8 cellular contexts compared by ENCODE assay signal in the genomic region with DNA sequence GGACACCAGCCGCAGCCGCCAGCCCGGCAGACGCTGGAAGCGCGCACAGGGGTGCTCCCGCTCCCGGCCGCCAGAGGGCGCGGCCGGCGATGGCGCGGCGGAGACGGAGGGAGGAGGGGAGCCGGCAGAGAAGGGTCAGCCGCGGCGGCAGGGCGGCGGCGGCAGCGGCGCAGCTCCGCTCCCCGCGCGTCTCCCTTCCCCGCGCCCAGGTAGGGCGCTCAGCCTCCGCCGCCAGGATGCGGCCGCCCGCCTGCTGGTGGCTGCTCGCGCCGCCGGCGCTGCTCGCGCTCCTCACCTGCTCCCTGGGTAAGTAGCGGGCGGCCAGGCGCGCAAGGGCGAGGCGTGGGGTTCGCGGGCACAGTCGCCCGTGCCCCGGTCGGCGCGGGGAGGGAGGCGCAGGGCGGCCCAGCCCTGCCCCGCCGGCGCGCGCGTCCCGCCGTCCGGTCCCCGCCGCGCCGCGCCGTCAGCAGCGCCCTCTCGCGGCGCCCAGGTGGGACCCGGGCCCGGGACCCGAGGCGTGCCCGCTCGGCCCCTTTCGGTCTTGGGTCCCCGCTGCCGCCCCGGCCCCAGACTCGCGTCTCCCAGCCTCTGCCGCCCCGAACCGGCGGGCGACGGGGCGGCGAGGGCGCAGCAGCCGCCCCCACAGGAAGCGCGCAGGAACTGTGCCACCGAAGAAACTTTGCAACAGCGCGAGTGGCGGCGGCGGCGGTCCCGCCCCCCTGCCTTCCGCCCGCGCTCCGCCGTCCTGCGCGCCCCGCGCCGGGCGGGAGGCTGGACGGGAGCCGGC. TPM values are rescaled to one million over a fixed set of nuclear protein-coding genes. Genes with fewer than 3 reads are reported as not detected.
DNase-seq lines count a peak whose midpoint lies in the region; ATAC-seq and TF ChIP-seq lines count a peak whose summit lies in the region.

A gene (plus strand): TSS at position 127 of the 787 bp plus-strand sequence. CDS start 110 bp downstream, at position 237.

- H3K4me3 ChIP-seq in GM23248 (peak within 1 kb of the TSS; percentile 86), SK-N-MC (peak within 1 kb of the TSS; percentile 88)

- peak within 1 kb of the TSS; percentile 92 for H3K4me2 ChIP-seq in GM23248 (ENCODE audit: unreplicated experiment)

- no peaks in the 10 kb centered on the region for H3K36me3 ChIP-seq in GM23248 (ENCODE audit: low read depth)
- H3K36me3 ChIP-seq in SK-N-MC (ENCODE audit: insufficient read depth, low read length), result no peaks in the 10 kb centered on the region

- H3K4me3 Mint-ChIP-seq in activated naive CD4-positive, alpha-beta T cell treated with anti-CD3 and anti-CD28 coated beads, Interleukin-2, amount 50 U/mL, for 24 hours, result peak within 1 kb of the TSS; percentile 85

- H3K4me1 Mint-ChIP-seq in activated naive CD4-positive, alpha-beta T cell treated with anti-CD3 and anti-CD28 coated beads, Interleukin-2, amount 50 U/mL, for 24 hours, result peaks cover 25% of the 10 kb centered on the region

- ATAC-seq in omental fat pad (ENCODE audit: low FRiP score), result peak; percentile 91

- peak within 1 kb of the TSS; percentile 73 for H3K27ac ChIP-seq in GM23248
- peak within 1 kb of the TSS; percentile 66; the same call in 1 of the 2 replicates for H3K27ac ChIP-seq in SK-N-MC
- peak within 1 kb of the TSS; percentile 56 for H3K27ac ChIP-seq in temporal lobe (ENCODE audit: low read depth, low read length)

- in situ Hi-C loops in GM23248 (cut with MboI), result no loop called here

- H3K27ac Mint-ChIP-seq in activated naive CD4-positive, alpha-beta T cell treated with anti-CD3 and anti-CD28 coated beads, Interleukin-2, amount 50 U/mL, for 24 hours, result peak within 1 kb of the TSS; percentile 91

- DNase-seq in ELR (ENCODE audit: low read depth) (peak; percentile 81), GM23248 (peak; percentile 89), Kasumi-1 (lab: John Stamatoyannopoulos, UW) (peak; percentile 8 to 12), SK-N-MC (ENCODE audit: low read depth, low spot score) (no peak), glomerular endothelial cell (ENCODE audit: extremely low read depth, low read depth, low spot score) (no peak), omental fat pad (ENCODE audit: low spot score) (no peak)

- peaks cover 28% of the 10 kb centered on the region for H3K79me2 ChIP-seq in GM23248 (ENCODE audit: insufficient read depth)

- H3K9me2 ChIP-seq in GM23248 (ENCODE audit: insufficient read depth), result no peaks in the 10 kb centered on the region

- H3K9ac ChIP-seq in GM23248, result peak within 1 kb of the TSS; percentile 90
- H3K9ac ChIP-seq in SK-N-MC (ENCODE audit: insufficient read length), result peak within 1 kb of the TSS; percentile 78

- no peaks in the 10 kb centered on the region for H4K20me1 ChIP-seq in GM23248 (ENCODE audit: insufficient read depth)

- no peaks in the 10 kb centered on the region for H3K27me3 Mint-ChIP-seq in activated naive CD4-positive, alpha-beta T cell treated with anti-CD3 and anti-CD28 coated beads, Interleukin-2, amount 50 U/mL, for 24 hours

- peaks cover 1% of the 10 kb centered on the region for H3K36me3 Mint-ChIP-seq in activated naive CD4-positive, alpha-beta T cell treated with anti-CD3 and anti-CD28 coated beads, Interleukin-2, amount 50 U/mL, for 24 hours

- H3K9me3 ChIP-seq in GM23248 (ENCODE audit: low read depth) (no peaks in the 10 kb centered on the region), SK-N-MC (ENCODE audit: low read depth, low read length) (no peaks in the 10 kb centered on the region)

- peak within 1 kb of the TSS; percentile 81 for H2AFZ ChIP-seq in GM23248

- H3K27me3 ChIP-seq in GM23248 (replicated peaks; ENCODE audit: insufficient read depth), result no peaks in the 10 kb centered on the region

- 1% methylated on average over 52 to 103 of the region's 125 CpGs for WGBS in GM23248 (ENCODE audit: low coverage in 1 of 2, low lambda C conversion rate in 2 of 2, missing lambda C conversion rate in 2 of 2), 2 experiments

- H3K4me1 ChIP-seq in GM23248 (ENCODE audit: insufficient read depth), result peaks cover 48% of the 10 kb centered on the region

- no peaks in the 10 kb centered on the region for H3K9me3 Mint-ChIP-seq in activated naive CD4-positive, alpha-beta T cell treated with anti-CD3 and anti-CD28 coated beads, Interleukin-2, amount 50 U/mL, for 24 hours

- TF ChIP-seq CTCF in omental fat pad (IDR thresholded peaks at IDR 0.05), result peak in 2 of 3 donors; percentile 73 to 93

- peaks cover 24% of the 10 kb centered on the region for H3F3A ChIP-seq in GM23248 (ENCODE audit: insufficient read depth)

RNA-seq across cellular contexts. Expression of the gene that starts here (rescaled TPM):
- total RNA-seq in GM23248 (2014; rRNA removed; shearing (Covaris generic)), result 18.3 and 20.2 TPM in 2 replicates
- 14.9 and 16.1 TPM in 2 replicates for polyA plus RNA-seq in GM23248 (2016; fragmentation: Nextera tagmentation; extraction: Ambion mirVana)
- total RNA-seq in glomerular endothelial cell, result 11.5 and 13.9 TPM in 2 replicates
- total RNA-seq in omental fat pad, result 10 to 100 TPM in 1 of 4 donors, 1 to 10 TPM in 3; 5.4 to 16.4 (median 6.6) TPM
- 9.6 TPM for total RNA-seq in temporal lobe

Comparison
In these comparisons a context has a peak if more than half of its experiments do, and no peak if none do; other contexts are left out.
1. DNase-seq: peak in ELR (single experiment), GM23248 (single experiment) and Kasumi-1 (2 of 2); none in SK-N-MC (single experiment), glomerular endothelial cell (single experiment) and omental fat pad (single experiment).
2. Peak in every context shown above with its lines, with median percentiles within 50 percentile points of each other: H3K27ac ChIP-seq.